Comparison of ENCODE assay signal across 33 cellular contexts in the genomic region with DNA sequence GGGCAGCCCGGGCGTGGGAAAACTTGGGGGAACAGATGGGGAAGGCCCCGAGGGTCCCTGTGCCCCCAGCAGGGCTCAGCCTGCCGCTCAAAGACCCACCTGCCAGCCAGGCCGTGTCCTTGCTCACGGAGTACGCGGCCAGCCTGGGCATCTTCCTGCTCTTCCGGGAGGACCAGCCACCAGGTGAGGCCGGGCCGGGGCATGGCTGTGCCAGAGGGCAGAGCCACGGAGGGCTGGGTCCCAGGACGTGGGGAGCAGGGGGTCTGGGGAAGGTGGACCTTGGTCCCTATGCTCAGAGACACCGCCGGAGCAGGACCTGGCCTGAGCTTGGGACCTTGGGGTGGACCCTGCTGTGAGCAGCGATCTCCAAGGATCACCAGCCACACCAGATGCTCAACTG. TPM values are rescaled to one million over a fixed set of nuclear protein-coding genes. Genes with fewer than 3 reads are reported as not detected.
"Had no signal": no experiment of that assay in that cellular context is flagged by ENCODE, and none has a peak within 500 bp of the region (broad histone marks: within the 10 kb centered on the region; RNA-seq: fewer than 3 reads in every experiment).

No MANE protein-coding gene starts in this region.

- FAIRE-seq: keratinocyte, urothelium cell line had no signal

- H3K4me1 Mint-ChIP-seq: nephron, neural crest cell had no signal

- H3K36me3 ChIP-seq: left lung, lower lobe of right lung, neutrophil, ovary, right atrium auricular region, right lobe of liver, thyroid gland, transverse colon, upper lobe of right lung had no signal

- H3K9me3 Mint-ChIP-seq: naive thymus-derived CD8-positive, alpha-beta T cell; nephron; neural crest cell; stimulated activated memory B cell treated with anti-CD40 and anti-IgM and Interleukin-4, amounts not matched to agents 10 μg/mL and 1 μg/mL and 100 μg/mL, for 72 hours; stimulated activated naive CD8-positive, alpha-beta T cell treated with anti-CD3 and anti-CD28 coated beads, Interleukin-15, amount 100 ng/mL, for 72 hours had no signal

- H3K4me3 Mint-ChIP-seq: naive thymus-derived CD8-positive, alpha-beta T cell; nephron; neural crest cell; stimulated activated memory B cell treated with anti-CD40 and anti-IgM and Interleukin-4, amounts not matched to agents 10 μg/mL and 1 μg/mL and 100 μg/mL, for 72 hours; stimulated activated naive CD8-positive, alpha-beta T cell treated with anti-CD3 and anti-CD28 coated beads, Interleukin-15, amount 100 ng/mL, for 72 hours had no signal

- DNase-seq: head of caudate nucleus; left colon; left lung; lower lobe of right lung; mammary epithelial cell; naive thymus-derived CD8-positive, alpha-beta T cell; occipital lobe; ovary; right lobe of liver; stimulated activated CD4-positive, alpha-beta T cell treated with anti-CD3 and anti-CD28 coated beads, Interleukin-1b, Interleukin-23, amount 100 ng/mL, for 48 hours; stimulated activated CD4-positive, alpha-beta T cell treated with anti-CD3 and anti-CD28 coated beads, Interleukin-2, amount 100 ng/mL, for 48 hours; stimulated activated CD4-positive, alpha-beta T cell treated with anti-CD3 and anti-CD28 coated beads, Interleukin-4, amount 100 ng/mL, for 4 hours; stimulated activated naive CD4-positive, alpha-beta T cell treated with Interleukin-2 at 50 U/mL for 16 hours; substantia nigra; thyroid gland; transverse colon; upper lobe of right lung had no signal

- H3K36me3 Mint-ChIP-seq: naive thymus-derived CD8-positive, alpha-beta T cell had no signal

- H3K27ac Mint-ChIP-seq: nephron; progenitor cell of endocrine pancreas; stimulated activated memory B cell treated with anti-CD40 and anti-IgM and Interleukin-4, amounts not matched to agents 10 μg/mL and 1 μg/mL and 100 μg/mL, for 72 hours; stimulated activated naive CD8-positive, alpha-beta T cell treated with anti-CD3 and anti-CD28 coated beads, Interleukin-15, amount 100 ng/mL, for 72 hours had no signal

- H3K4me1 ChIP-seq: right lobe of liver, transverse colon, upper lobe of right lung had no signal

- ATAC-seq: left colon; left lung; lower lobe of right lung; naive thymus-derived CD8-positive, alpha-beta T cell; right lobe of liver; stimulated activated memory B cell treated with anti-CD40 and anti-IgM and Interleukin-4, amounts not matched to agents 10 μg/mL and 1 μg/mL and 100 μg/mL, for 72 hours; stimulated activated naive CD8-positive, alpha-beta T cell treated with anti-CD3 and anti-CD28 coated beads, Interleukin-15, amount 100 ng/mL, for 72 hours; upper lobe of right lung had no signal

- H3K27ac ChIP-seq: left lung, lower lobe of right lung, neutrophil, ovary, right atrium auricular region, right lobe of liver, thyroid gland, transverse colon, upper lobe of right lung had no signal

- H3K4me3 ChIP-seq: left lung, lower lobe of right lung, ovary, right atrium auricular region, right lobe of liver, smooth muscle cell, thyroid gland, transverse colon, upper lobe of right lung had no signal

- H3K9me3 ChIP-seq: left lung, lower lobe of right lung, neutrophil, ovary, right atrium auricular region, right lobe of liver, thyroid gland, transverse colon, upper lobe of right lung had no signal

- H3K27me3 Mint-ChIP-seq: naive thymus-derived CD8-positive, alpha-beta T cell; stimulated activated naive CD8-positive, alpha-beta T cell treated with anti-CD3 and anti-CD28 coated beads, Interleukin-15, amount 100 ng/mL, for 72 hours had no signal

- H3K27me3 ChIP-seq: ovary, right atrium auricular region, right lobe of liver, thyroid gland, transverse colon, upper lobe of right lung had no signal

- H3K4me2 ChIP-seq: smooth muscle cell had no signal

RNA-seq across cellular contexts. Expression of a gene that starts 0.5 kb away (rescaled TPM):
- total RNA-seq: lower lobe of right lung; naive thymus-derived CD8-positive, alpha-beta T cell; neural crest cell; occipital lobe; progenitor cell of endocrine pancreas; pulmonary artery endothelial cell; renal cortical epithelial cell; skeletal muscle tissue; smooth muscle cell; temporal lobe had no signal
- polyA plus RNA-seq: keratinocyte, mammary epithelial cell, smooth muscle cell had no signal

RNA-seq across cellular contexts. Expression of a gene that starts 46.4 kb away (rescaled TPM):
- total RNA-seq: skeletal muscle tissue, transverse colon had no signal
- polyA plus RNA-seq: mammary epithelial cell, smooth muscle cell had no signal

RNA-seq across cellular contexts. Expression of a gene that starts 48.3 kb away (rescaled TPM):
- total RNA-seq: left colon; left lung; liver; lower lobe of right lung; mammary epithelial cell; mucosa of gallbladder; naive thymus-derived CD8-positive, alpha-beta T cell; neural crest cell; occipital lobe; ovary; progenitor cell of endocrine pancreas; pulmonary artery endothelial cell; renal cortical epithelial cell; right atrium auricular region; right lobe of liver; skeletal muscle tissue; smooth muscle cell; temporal lobe; thyroid gland; transverse colon; upper lobe of right lung had no signal
- polyA plus RNA-seq: keratinocyte; liver; mammary epithelial cell; naive thymus-derived CD8-positive, alpha-beta T cell; ovary; smooth muscle cell had no signal
